ENCODE assay signal across 9 cellular contexts in the genomic region with DNA sequence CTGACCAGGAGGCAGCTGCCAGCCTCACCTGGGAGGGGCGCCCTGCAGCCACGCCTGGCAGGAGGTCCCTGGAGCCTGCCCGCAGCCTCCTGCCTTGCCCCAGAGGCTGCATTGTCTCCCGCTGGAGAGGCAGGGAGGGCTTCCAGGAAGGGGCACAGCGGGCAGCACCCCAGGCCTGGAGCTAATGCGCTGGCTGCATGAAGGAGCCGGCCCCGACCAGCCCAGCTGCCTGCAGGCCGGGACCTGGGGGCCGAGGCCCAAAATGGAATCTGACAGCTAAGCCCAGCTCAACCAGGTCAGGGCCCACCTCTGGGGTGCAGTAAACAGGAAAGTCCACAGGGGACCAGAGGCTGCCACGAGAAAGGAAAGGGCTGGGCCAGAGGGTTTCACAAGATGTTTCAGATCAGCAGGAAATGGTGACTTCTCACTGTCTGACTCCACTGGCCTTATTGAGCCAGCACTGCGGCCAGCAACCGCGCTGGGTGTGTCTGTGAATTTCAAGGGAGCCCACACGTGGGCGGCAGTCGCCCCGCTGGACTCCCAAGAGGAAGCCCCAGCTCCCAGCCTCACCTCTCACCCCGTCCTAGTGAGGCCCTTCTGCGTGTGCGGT. TPM values are rescaled to one million over a fixed set of nuclear protein-coding genes. Genes with fewer than 3 reads are reported as not detected.
A peak's percentile ranks its signal among the peaks of the same experiment; 100 is the strongest.
DNase-seq lines count a peak whose midpoint lies in the region; ATAC-seq and TF ChIP-seq lines count a peak whose summit lies in the region.
"Had no signal": no experiment of that assay in that cellular context is flagged by ENCODE, and none has a peak within 500 bp of the region (broad histone marks: within the 10 kb centered on the region; RNA-seq: fewer than 3 reads in every experiment).

No MANE protein-coding gene starts in this region.

- peaks cover 5% of the 10 kb centered on the region for H3K9me3 Mint-ChIP-seq in neural crest cell

- H3K4me3 ChIP-seq in GM12865 (ENCODE audit: low read depth, low read length): no peak overlapping the region
- no peak overlapping the region for H3K4me3 ChIP-seq in HUES48 (ENCODE audit: low read depth, low read length)
- H3K4me3 ChIP-seq in coronary artery: no peak overlapping the region

- no peak overlapping the region for H3K9ac ChIP-seq in HUES48 (ENCODE audit: low read depth, low read length)

- DNase-seq in GM12865 (ENCODE audit: low read depth): peak; percentile 91
- DNase-seq in coronary artery (ENCODE audit: low spot score): no peak
- no peak for DNase-seq in neural crest cell (ENCODE audit: low read depth, low spot score)
- no peak for DNase-seq in activated effector memory CD4-positive, alpha-beta T cell treated with Interleukin-2 at 50 U/mL for 16 hours
- no peak for DNase-seq in GOT3 (lab: John Stamatoyannopoulos, UW)

- TF ChIP-seq CTCF in GM12865 (IDR thresholded peaks at IDR 0.05; ENCODE audit: insufficient read depth, low read depth, low read length, missing control alignments): peak; percentile 33
- TF ChIP-seq CTCF in coronary artery (IDR thresholded peaks at IDR 0.05): no peak
- TF ChIP-seq CTCF in neural crest cell (conservative IDR thresholded peaks at IDR 0.05): peak; percentile 17

- no peak overlapping the region for H3K27ac Mint-ChIP-seq in neural crest cell (ENCODE audit: unreplicated experiment)

- H3K36me3 Mint-ChIP-seq in neural crest cell (ENCODE audit: low read depth): peaks cover 3% of the 10 kb centered on the region

- no peaks in the 10 kb centered on the region; the same call in 1 of the 2 replicates for H3K27me3 ChIP-seq in HUES48 (ENCODE audit: control insufficient read depth, insufficient read depth, low read length)

- peaks cover 11% of the 10 kb centered on the region for H3K4me1 ChIP-seq in HUES48 (ENCODE audit: control insufficient read depth, insufficient read depth, low read length)

- peaks cover 30% of the 10 kb centered on the region for H3K4me1 Mint-ChIP-seq in neural crest cell

- H3K36me3 ChIP-seq in HUES48 (ENCODE audit: control insufficient read depth, insufficient read depth, low read length): no peaks in the 10 kb centered on the region

- H3K27me3 Mint-ChIP-seq in neural crest cell (ENCODE audit: low read depth): no peaks in the 10 kb centered on the region

- ATAC-seq in GM19324 (IDR thresholded peaks at IDR 0.05; ENCODE audit: low FRiP score, unreplicated experiment): no peak
- no peak for ATAC-seq in HG03139 (IDR thresholded peaks at IDR 0.05; ENCODE audit: unreplicated experiment)
- ATAC-seq: HCT116 had no signal

- no peak overlapping the region for H3K4me3 Mint-ChIP-seq in neural crest cell

- H3K9me3 ChIP-seq in HUES48 (ENCODE audit: control insufficient read depth, insufficient read depth, low read length): peaks cover 5% of the 10 kb centered on the region

- H3K27ac ChIP-seq in HUES48 (ENCODE audit: low read depth, low read length) (peak overlapping the region; percentile 35), coronary artery (peak overlapping the region; percentile 56 to 86)

RNA-seq across cellular contexts. Expression of a gene that starts 18.6 kb away (rescaled TPM):
- total RNA-seq in neural crest cell: 99.0 and 99.7 TPM in 2 replicates
